In the genomic region with DNA sequence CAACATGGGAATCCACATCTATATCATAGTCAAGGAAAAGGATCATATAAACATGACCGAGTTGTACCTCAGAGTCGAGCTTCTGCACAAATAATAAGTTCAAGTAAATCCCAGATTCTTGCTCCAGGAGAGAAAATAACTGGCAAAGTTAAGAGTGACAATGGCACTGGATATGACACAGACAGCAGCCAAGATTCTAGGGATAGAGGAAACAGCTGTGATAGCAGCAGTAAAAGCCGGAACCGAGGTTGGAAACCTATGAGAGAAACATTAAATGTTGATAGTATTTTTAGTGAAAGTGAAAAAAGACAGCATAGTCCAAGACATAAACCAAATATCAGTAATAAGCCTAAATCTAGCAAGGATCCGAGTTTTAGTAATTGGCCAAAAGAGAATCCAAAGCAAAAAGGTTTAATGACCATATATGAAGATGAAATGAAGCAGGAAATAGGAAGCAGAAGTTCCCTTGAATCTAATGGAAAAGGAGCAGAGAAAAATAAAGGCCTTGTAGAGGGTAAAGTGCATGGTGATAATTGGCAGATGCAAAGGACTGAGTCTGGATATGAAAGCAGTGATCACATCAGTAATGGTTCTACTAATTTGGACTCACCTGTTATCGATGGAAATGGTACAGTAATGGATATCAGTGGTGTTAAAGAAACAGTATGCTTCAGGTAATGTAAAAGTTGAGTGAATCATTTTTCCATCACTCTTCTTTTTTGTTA, we compare ENCODE assay signal across 19 cellular contexts. TPM values are rescaled to one million over a fixed set of nuclear protein-coding genes. Genes with fewer than 3 reads are reported as not detected.
DNase-seq lines count a peak whose midpoint lies in the region; ATAC-seq and TF ChIP-seq lines count a peak whose summit lies in the region.
"Had no signal": no experiment of that assay in that cellular context is flagged by ENCODE, and none has a peak within 500 bp of the region (broad histone marks: within the 10 kb centered on the region; RNA-seq: fewer than 3 reads in every experiment).

No MANE protein-coding gene starts in this region.

- intact Hi-C loops in Calu3 (cut with micrococcal nuclease; ENCODE audit: unreplicated experiment) = no loop called here

- no peaks in the 10 kb centered on the region for H3K9me2 ChIP-seq in MM.1S (replicated peaks; ENCODE audit: insufficient read depth, low read length)

- H3K79me2 ChIP-seq in MM.1S (ENCODE audit: low read length) = 0 out of 2 replicates have a peak, but pooled peaks cover 7% of the 10 kb centered on the region

- H3K9me3 ChIP-seq in SJCRH30 (replicated peaks) = peaks cover 2% of the 10 kb centered on the region; the same call in 1 of the 2 replicates
- H3K9me3 ChIP-seq in gastroesophageal sphincter = no peaks in the 10 kb centered on the region
- H3K9me3 ChIP-seq in MM.1S (replicated peaks; ENCODE audit: insufficient read depth, low read length) = no peaks in the 10 kb centered on the region
- H3K9me3 ChIP-seq: A549, BE2C had no signal

- no peak overlapping the region for H3K4me3 Mint-ChIP-seq in Calu3 (ENCODE audit: low read depth, unreplicated experiment)
- no peak overlapping the region for H3K4me3 Mint-ChIP-seq in endothelial cell (ENCODE audit: unreplicated experiment)
- H3K4me3 Mint-ChIP-seq: CD4-positive, alpha-beta memory T cell had no signal

- BruUV-seq in Calu3 (replicated peaks; lab: Mats Ljungman, UMichigan) = no TSS peak

- H3K9ac ChIP-seq in MM.1S (ENCODE audit: low read length) = no peak overlapping the region
- H3K9ac ChIP-seq: GM23248 had no signal

- no peaks in the 10 kb centered on the region for H3F3A ChIP-seq in MM.1S (ENCODE audit: insufficient read depth, low read length)

- H3K27me3 Mint-ChIP-seq in Calu3 (ENCODE audit: unreplicated experiment) = no peaks in the 10 kb centered on the region
- H3K27me3 Mint-ChIP-seq in endothelial cell (ENCODE audit: unreplicated experiment) = peaks cover 1% of the 10 kb centered on the region
- H3K27me3 Mint-ChIP-seq: CD4-positive, alpha-beta memory T cell had no signal

- H3K4me3 ChIP-seq in SJCRH30 (no peak overlapping the region), gastroesophageal sphincter (no peak overlapping the region), MM.1S (ENCODE audit: low read length) (no peak overlapping the region)
- H3K4me3 ChIP-seq: A549, GM12878, GM23248 had no signal

- H3K9me3 Mint-ChIP-seq in Calu3 (ENCODE audit: low read depth, unreplicated experiment) (no peaks in the 10 kb centered on the region), endothelial cell (ENCODE audit: unreplicated experiment) (no peaks in the 10 kb centered on the region)

- CTCF ChIA-PET in Calu3 (lab: Charles Lee) = no interaction called here

- H3K4me1 Mint-ChIP-seq in Calu3 (ENCODE audit: low read depth, unreplicated experiment) (no peaks in the 10 kb centered on the region), endothelial cell (ENCODE audit: unreplicated experiment) (peaks cover 7% of the 10 kb centered on the region)

- WGBS in gastroesophageal sphincter (ENCODE audit: low coverage in 1 of 2), 2 donors = 56 to 79% methylated on average over 5 to 6 of the region's 6 CpGs

- peaks cover 26% of the 10 kb centered on the region for H3K36me3 Mint-ChIP-seq in Calu3 (ENCODE audit: insufficient read depth, unreplicated experiment)
- peaks cover 8% of the 10 kb centered on the region for H3K36me3 Mint-ChIP-seq in endothelial cell (ENCODE audit: low read depth, unreplicated experiment)

- peak overlapping the region; percentile 41 for H3K27ac Mint-ChIP-seq in Calu3 (ENCODE audit: unreplicated experiment)
- H3K27ac Mint-ChIP-seq in endothelial cell (ENCODE audit: unreplicated experiment) = peak overlapping the region; percentile 37

- DNase-seq in Calu3 (no peak), SJCRH30 (peak in 1 of 2 experiments; percentile 9), endothelial cell (ENCODE audit: low spot score) (no peak), pulmonary artery endothelial cell (ENCODE audit: low read depth, low spot score) (peak; percentile 33), MM.1S (no peak), SK-N-DZ (ENCODE audit: low spot score) (no peak), DMS114 treated with DMSO at 0.1 percent for 48 hours (lab: John Stamatoyannopoulos, UW; ENCODE audit: unreplicated experiment) (no peak)
- DNase-seq: BE2C; CD4-positive, alpha-beta memory T cell; COR-L47; GM23248 had no signal

- H3K4me1 ChIP-seq in SJCRH30 = peaks cover 7% of the 10 kb centered on the region; the same call in 1 of the 2 replicates
- no peaks in the 10 kb centered on the region for H3K4me1 ChIP-seq in gastroesophageal sphincter
- no peaks in the 10 kb centered on the region for H3K4me1 ChIP-seq in MM.1S (ENCODE audit: low read length)

- H2AFZ ChIP-seq in MM.1S (ENCODE audit: low read length) = no peak overlapping the region
- H2AFZ ChIP-seq: GM23248 had no signal

- no peaks in the 10 kb centered on the region for H4K20me1 ChIP-seq in MM.1S (ENCODE audit: insufficient read depth, low read length)

- peaks cover 21% of the 10 kb centered on the region for H3K36me3 ChIP-seq in SJCRH30
- H3K36me3 ChIP-seq in gastroesophageal sphincter = peaks cover 9 to 76% of the 10 kb centered on the region in 2 donors
- H3K36me3 ChIP-seq in MM.1S (replicated peaks; ENCODE audit: insufficient read depth, low read length) = no peaks in the 10 kb centered on the region; the same call in 1 of the 2 replicates
- H3K36me3 ChIP-seq: BE2C had no signal

- ATAC-seq in gastroesophageal sphincter = no peak
- ATAC-seq: A549, GM12878, HCT116 had no signal

- H3K27ac ChIP-seq in SJCRH30 (peak overlapping the region; percentile 9; the same call in 1 of the 2 replicates), gastroesophageal sphincter (no peak overlapping the region), MM.1S (ENCODE audit: low read length) (no peak overlapping the region)
- H3K27ac ChIP-seq: A549, C4-2B, GM23248, HL-60 had no signal

- H3K27me3 ChIP-seq in SJCRH30 (no peaks in the 10 kb centered on the region), gastroesophageal sphincter (no peaks in the 10 kb centered on the region), MM.1S (replicated peaks; ENCODE audit: insufficient read depth, low read length) (no peaks in the 10 kb centered on the region)
- H3K27me3 ChIP-seq: BE2C had no signal

- no peak for TF ChIP-seq POLR2A in gastroesophageal sphincter (IDR thresholded peaks at IDR 0.05)

- TF ChIP-seq CTCF in Calu3 (IDR thresholded peaks at IDR 0.05; ENCODE audit: unreplicated experiment) (no peak), endothelial cell (IDR thresholded peaks at IDR 0.05; ENCODE audit: unreplicated experiment) (no peak), gastroesophageal sphincter (IDR thresholded peaks at IDR 0.05) (no peak), MM.1S (IDR thresholded peaks at IDR 0.05; ENCODE audit: low read length) (no peak)

- no peak overlapping the region for H3K4me2 ChIP-seq in MM.1S (ENCODE audit: low read depth, low read length)
- H3K4me2 ChIP-seq: A549 had no signal

- TF ChIP-seq EP300 in gastroesophageal sphincter (IDR thresholded peaks at IDR 0.05) = no peak

RNA-seq across cellular contexts. Expression of a gene that starts 50.4 kb away (rescaled TPM):
- not detected in 2 replicates for total RNA-seq in Calu3 (2022)
- not detected in 2 replicates for total RNA-seq in SJCRH30 (2014; rRNA removed; shearing (Covaris generic))
- total RNA-seq in endothelial cell (ENCODE audit: unreplicated experiment) = not detected
- not detected in 2 replicates for total RNA-seq in pulmonary artery endothelial cell
- total RNA-seq in gastroesophageal sphincter = not detected
- polyA plus RNA-seq in SK-N-DZ (2014; cell fraction: cytosol; rRNA removed) = not detected in 2 replicates
- polyA plus RNA-seq in SK-N-DZ (2014; cell fraction: nucleus; rRNA removed) = not detected in 2 replicates
- total RNA-seq: CD4-positive, alpha-beta memory T cell; Daoy; GM12878; GM23248 had no signal
- polyA plus RNA-seq: A549, AG04450, GM12878, GM23248 had no signal

RNA-seq across cellular contexts. Expression of a gene that starts 59.0 kb away (rescaled TPM):
- total RNA-seq in Calu3 (2022) (29.2 and 31.0 TPM in 2 replicates), endothelial cell (ENCODE audit: unreplicated experiment) (18.5 TPM), pulmonary artery endothelial cell (40.8 and 73.1 TPM in 2 replicates), gastroesophageal sphincter (100 to 1,000 TPM in 3 of 4 donors, 10 to 100 TPM in 1; 79.0 to 186 (median 125) TPM)
- 10.5 and 14.0 TPM in 2 replicates for total RNA-seq in SJCRH30 (2014; rRNA removed; shearing (Covaris generic))
- polyA plus RNA-seq in SK-N-DZ (2014; cell fraction: cytosol; rRNA removed) = 2.8 and 3.2 TPM in 2 replicates
- polyA plus RNA-seq in SK-N-DZ (2014; cell fraction: nucleus; rRNA removed) = 5.3 and 5.5 TPM in 2 replicates
